ENCODE assay signal across 3 cellular contexts in the genomic region with DNA sequence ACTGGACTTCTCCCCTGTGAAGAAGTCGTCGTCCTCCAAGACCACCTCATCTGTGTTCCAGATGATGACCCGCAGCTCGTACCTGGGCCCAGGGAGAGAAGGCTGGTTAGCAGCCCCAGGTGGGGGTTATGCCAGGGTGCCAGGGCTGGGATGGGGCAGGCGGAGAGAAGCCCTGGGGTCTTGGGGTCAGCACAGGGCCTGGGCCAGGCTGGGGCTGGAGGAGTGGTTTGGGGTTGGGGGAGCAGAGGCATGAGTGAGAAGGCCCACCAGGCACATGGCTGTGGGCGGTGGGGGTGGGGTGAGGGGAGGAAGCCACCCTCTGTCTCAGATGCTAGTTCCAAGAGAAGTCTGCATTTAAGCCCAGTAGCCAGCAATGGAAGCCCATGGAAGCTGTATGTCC.
TF ChIP-seq lines count a peak whose summit lies in the region.

No MANE protein-coding gene starts in this region.

TF ChIP-seq in GM23338, 12 proteins besides CTCF, POLR2A, EP300 and RAD21 (continues in another document):
- TF ChIP-seq, protein P1, sequence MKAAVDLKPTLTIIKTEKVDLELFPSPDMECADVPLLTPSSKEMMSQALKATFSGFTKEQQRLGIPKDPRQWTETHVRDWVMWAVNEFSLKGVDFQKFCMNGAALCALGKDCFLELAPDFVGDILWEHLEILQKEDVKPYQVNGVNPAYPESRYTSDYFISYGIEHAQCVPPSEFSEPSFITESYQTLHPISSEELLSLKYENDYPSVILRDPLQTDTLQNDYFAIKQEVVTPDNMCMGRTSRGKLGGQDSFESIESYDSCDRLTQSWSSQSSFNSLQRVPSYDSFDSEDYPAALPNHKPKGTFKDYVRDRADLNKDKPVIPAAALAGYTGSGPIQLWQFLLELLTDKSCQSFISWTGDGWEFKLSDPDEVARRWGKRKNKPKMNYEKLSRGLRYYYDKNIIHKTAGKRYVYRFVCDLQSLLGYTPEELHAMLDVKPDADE (IDR thresholded peaks at IDR 0.05), result no peak
- TF ChIP-seq JUNB (IDR thresholded peaks at IDR 0.05; ENCODE audit: unreplicated experiment) (no peak), NANOG (IDR thresholded peaks at IDR 0.05; ENCODE audit: borderline replicate concordance) (no peak), POLR2AphosphoS5 (IDR thresholded peaks at IDR 0.05; ENCODE audit: low read depth) (no peak), EZH2phosphoT487 (IDR thresholded peaks at IDR 0.05; ENCODE audit: unreplicated experiment) (no peak), EZH2 (IDR thresholded peaks at IDR 0.05; ENCODE audit: low read depth, unreplicated experiment) (no peak)

TF ChIP-seq in H1, 55 proteins besides CTCF, POLR2A, EP300 and RAD21:
- TF ChIP-seq POU5F1 (IDR thresholded peaks at IDR 0.05; ENCODE audit: low read depth, low read length) (no peak), BACH1 (IDR thresholded peaks at IDR 0.05; ENCODE audit: low read length) (no peak), RXRA (IDR thresholded peaks at IDR 0.05; ENCODE audit: insufficient read depth, low read depth, low read length) (no peak)
- TF ChIP-seq, protein P2, sequence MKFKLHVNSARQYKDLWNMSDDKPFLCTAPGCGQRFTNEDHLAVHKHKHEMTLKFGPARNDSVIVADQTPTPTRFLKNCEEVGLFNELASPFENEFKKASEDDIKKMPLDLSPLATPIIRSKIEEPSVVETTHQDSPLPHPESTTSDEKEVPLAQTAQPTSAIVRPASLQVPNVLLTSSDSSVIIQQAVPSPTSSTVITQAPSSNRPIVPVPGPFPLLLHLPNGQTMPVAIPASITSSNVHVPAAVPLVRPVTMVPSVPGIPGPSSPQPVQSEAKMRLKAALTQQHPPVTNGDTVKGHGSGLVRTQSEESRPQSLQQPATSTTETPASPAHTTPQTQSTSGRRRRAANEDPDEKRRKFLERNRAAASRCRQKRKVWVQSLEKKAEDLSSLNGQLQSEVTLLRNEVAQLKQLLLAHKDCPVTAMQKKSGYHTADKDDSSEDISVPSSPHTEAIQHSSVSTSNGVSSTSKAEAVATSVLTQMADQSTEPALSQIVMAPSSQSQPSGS (IDR thresholded peaks at IDR 0.05; ENCODE audit: low read length), result no peak
- TF ChIP-seq, protein P3, sequence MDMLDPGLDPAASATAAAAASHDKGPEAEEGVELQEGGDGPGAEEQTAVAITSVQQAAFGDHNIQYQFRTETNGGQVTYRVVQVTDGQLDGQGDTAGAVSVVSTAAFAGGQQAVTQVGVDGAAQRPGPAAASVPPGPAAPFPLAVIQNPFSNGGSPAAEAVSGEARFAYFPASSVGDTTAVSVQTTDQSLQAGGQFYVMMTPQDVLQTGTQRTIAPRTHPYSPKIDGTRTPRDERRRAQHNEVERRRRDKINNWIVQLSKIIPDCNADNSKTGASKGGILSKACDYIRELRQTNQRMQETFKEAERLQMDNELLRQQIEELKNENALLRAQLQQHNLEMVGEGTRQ (IDR thresholded peaks at IDR 0.05; ENCODE audit: low read length), result no peak

TF ChIP-seq in GM12891, 5 proteins besides CTCF, POLR2A, EP300 and RAD21:
- TF ChIP-seq SPI1 (IDR thresholded peaks at IDR 0.05; ENCODE audit: low read depth, low read length), result no peak
- TF ChIP-seq TAF1 (IDR thresholded peaks at IDR 0.05; ENCODE audit: low read depth, low read length), result no peak
- TF ChIP-seq PAX5 (IDR thresholded peaks at IDR 0.05; ENCODE audit: insufficient read depth, low read length, severe bottlenecking), result no peak
- TF ChIP-seq POLR2AphosphoS5 (IDR thresholded peaks at IDR 0.05; ENCODE audit: low read depth, low read length), result no peak
- TF ChIP-seq POU2F2 (IDR thresholded peaks at IDR 0.05; ENCODE audit: low read depth, low read length), result no peak
